In the genomic region with DNA sequence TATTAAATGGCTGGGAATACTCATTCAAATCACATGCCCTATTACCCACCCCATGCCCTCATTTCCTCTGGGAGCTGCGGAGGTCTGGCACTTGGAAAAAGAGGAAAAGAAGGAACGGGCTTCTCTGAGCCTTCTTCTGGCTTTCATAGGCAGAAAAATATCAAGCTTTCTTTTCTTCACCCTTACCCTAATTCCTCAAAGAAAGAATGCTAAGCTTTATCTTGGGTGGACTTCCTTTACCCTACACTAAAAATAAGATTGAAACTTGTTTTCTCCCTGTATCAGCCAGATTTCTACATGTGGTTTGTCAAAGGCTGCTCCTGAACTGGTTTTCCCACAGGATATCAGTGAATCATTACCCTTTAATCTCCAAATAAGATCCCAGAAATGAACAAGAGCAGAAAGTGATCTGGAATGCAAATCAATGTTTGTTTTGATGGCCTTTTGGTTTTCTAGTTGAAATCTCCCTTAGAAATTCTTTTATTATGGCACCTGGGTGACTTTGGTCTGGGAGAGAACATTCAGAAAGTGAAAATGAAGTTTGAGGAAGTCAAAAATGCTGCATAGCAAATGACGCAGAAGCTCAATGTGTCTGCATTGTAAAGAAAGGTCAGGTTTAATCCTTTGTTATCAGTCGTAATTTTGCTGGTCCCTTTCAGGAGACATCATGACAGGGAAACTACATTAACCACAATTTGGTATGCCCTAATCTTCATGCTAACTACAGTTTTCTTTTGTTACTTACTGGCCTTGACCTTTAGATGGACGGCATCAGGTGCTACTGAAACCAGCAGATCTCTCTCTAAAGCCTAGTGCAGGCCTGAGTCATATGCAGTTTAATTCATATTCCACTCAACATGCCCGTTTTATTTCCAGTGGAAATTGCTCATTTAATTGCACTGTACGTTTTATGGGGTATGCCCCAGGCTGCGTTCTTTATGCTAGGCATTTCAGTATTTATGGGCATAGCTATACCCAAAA, we compare ENCODE assay signal across 1 cellular context.
TF ChIP-seq lines count a peak whose summit lies in the region.

No MANE protein-coding gene starts in this region.

TF ChIP-seq in HepG2, 621 proteins besides CTCF, POLR2A, EP300 and RAD21 (continued from another document and continues in another):
- TF ChIP-seq, protein P1, sequence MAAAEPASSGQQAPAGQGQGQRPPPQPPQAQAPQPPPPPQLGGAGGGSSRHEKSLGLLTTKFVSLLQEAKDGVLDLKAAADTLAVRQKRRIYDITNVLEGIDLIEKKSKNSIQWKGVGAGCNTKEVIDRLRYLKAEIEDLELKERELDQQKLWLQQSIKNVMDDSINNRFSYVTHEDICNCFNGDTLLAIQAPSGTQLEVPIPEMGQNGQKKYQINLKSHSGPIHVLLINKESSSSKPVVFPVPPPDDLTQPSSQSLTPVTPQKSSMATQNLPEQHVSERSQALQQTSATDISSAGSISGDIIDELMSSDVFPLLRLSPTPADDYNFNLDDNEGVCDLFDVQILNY (CRISPR knock-in tag; conservative IDR thresholded peaks at IDR 0.05): no peak
- no peak for TF ChIP-seq CCDC6 (CRISPR knock-in tag; IDR thresholded peaks at IDR 0.05)
- no peak for TF ChIP-seq ZNF776 (CRISPR knock-in tag; IDR thresholded peaks at IDR 0.05)
- TF ChIP-seq SP5 (CRISPR knock-in tag; IDR thresholded peaks at IDR 0.05; ENCODE audit: borderline replicate concordance, low read depth): peak; percentile 23; the same call in 1 of the 2 replicates
- peak; percentile 66 for TF ChIP-seq NCOA2 (CRISPR knock-in tag; IDR thresholded peaks at IDR 0.05)
- TF ChIP-seq MTF1 (CRISPR knock-in tag; IDR thresholded peaks at IDR 0.05): no peak
- no peak for TF ChIP-seq RBFOX2 (IDR thresholded peaks at IDR 0.05; ENCODE audit: low read depth, low read length)
- no peak for TF ChIP-seq MAFG (CRISPR knock-in tag; IDR thresholded peaks at IDR 0.05)
- no peak for TF ChIP-seq MZF1 (CRISPR knock-in tag; IDR thresholded peaks at IDR 0.05; ENCODE audit: borderline replicate concordance)
- TF ChIP-seq ADNP (CRISPR knock-in tag; IDR thresholded peaks at IDR 0.05): no peak
- TF ChIP-seq SNRNP70 (IDR thresholded peaks at IDR 0.05; ENCODE audit: low read depth, low read length): no peak
- no peak for TF ChIP-seq ZBTB42 (CRISPR knock-in tag; IDR thresholded peaks at IDR 0.05)
- TF ChIP-seq NRL (CRISPR knock-in tag; IDR thresholded peaks at IDR 0.05; ENCODE audit: borderline replicate concordance): no peak
- TF ChIP-seq, protein P2, sequence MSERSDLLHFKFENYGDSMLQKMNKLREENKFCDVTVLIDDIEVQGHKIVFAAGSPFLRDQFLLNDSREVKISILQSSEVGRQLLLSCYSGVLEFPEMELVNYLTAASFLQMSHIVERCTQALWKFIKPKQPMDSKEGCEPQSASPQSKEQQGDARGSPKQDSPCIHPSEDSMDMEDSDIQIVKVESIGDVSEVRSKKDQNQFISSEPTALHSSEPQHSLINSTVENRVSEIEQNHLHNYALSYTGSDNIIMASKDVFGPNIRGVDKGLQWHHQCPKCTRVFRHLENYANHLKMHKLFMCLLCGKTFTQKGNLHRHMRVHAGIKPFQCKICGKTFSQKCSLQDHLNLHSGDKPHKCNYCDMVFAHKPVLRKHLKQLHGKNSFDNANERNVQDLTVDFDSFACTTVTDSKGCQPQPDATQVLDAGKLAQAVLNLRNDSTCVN (CRISPR knock-in tag; IDR thresholded peaks at IDR 0.05; ENCODE audit: borderline replicate concordance): no peak
- no peak for TF ChIP-seq RFX3 (CRISPR knock-in tag; IDR thresholded peaks at IDR 0.05)
- no peak for TF ChIP-seq ZNF7 (CRISPR knock-in tag; IDR thresholded peaks at IDR 0.05)
- no peak for TF ChIP-seq NFE2 (CRISPR knock-in tag; IDR thresholded peaks at IDR 0.05)
- TF ChIP-seq ZNF274 (CRISPR knock-in tag; IDR thresholded peaks at IDR 0.05): no peak
- TF ChIP-seq ZNF235 (CRISPR knock-in tag; IDR thresholded peaks at IDR 0.05; ENCODE audit: borderline replicate concordance): no peak
- TF ChIP-seq ZNF619 (CRISPR knock-in tag; IDR thresholded peaks at IDR 0.05): no peak
- TF ChIP-seq, protein P3, sequence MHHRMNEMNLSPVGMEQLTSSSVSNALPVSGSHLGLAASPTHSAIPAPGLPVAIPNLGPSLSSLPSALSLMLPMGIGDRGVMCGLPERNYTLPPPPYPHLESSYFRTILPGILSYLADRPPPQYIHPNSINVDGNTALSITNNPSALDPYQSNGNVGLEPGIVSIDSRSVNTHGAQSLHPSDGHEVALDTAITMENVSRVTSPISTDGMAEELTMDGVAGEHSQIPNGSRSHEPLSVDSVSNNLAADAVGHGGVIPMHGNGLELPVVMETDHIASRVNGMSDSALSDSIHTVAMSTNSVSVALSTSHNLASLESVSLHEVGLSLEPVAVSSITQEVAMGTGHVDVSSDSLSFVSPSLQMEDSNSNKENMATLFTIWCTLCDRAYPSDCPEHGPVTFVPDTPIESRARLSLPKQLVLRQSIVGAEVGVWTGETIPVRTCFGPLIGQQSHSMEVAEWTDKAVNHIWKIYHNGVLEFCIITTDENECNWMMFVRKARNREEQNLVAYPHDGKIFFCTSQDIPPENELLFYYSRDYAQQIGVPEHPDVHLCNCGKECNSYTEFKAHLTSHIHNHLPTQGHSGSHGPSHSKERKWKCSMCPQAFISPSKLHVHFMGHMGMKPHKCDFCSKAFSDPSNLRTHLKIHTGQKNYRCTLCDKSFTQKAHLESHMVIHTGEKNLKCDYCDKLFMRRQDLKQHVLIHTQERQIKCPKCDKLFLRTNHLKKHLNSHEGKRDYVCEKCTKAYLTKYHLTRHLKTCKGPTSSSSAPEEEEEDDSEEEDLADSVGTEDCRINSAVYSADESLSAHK (CRISPR knock-in tag; IDR thresholded peaks at IDR 0.05; ENCODE audit: borderline replicate concordance): no peak
- TF ChIP-seq, protein P4, sequence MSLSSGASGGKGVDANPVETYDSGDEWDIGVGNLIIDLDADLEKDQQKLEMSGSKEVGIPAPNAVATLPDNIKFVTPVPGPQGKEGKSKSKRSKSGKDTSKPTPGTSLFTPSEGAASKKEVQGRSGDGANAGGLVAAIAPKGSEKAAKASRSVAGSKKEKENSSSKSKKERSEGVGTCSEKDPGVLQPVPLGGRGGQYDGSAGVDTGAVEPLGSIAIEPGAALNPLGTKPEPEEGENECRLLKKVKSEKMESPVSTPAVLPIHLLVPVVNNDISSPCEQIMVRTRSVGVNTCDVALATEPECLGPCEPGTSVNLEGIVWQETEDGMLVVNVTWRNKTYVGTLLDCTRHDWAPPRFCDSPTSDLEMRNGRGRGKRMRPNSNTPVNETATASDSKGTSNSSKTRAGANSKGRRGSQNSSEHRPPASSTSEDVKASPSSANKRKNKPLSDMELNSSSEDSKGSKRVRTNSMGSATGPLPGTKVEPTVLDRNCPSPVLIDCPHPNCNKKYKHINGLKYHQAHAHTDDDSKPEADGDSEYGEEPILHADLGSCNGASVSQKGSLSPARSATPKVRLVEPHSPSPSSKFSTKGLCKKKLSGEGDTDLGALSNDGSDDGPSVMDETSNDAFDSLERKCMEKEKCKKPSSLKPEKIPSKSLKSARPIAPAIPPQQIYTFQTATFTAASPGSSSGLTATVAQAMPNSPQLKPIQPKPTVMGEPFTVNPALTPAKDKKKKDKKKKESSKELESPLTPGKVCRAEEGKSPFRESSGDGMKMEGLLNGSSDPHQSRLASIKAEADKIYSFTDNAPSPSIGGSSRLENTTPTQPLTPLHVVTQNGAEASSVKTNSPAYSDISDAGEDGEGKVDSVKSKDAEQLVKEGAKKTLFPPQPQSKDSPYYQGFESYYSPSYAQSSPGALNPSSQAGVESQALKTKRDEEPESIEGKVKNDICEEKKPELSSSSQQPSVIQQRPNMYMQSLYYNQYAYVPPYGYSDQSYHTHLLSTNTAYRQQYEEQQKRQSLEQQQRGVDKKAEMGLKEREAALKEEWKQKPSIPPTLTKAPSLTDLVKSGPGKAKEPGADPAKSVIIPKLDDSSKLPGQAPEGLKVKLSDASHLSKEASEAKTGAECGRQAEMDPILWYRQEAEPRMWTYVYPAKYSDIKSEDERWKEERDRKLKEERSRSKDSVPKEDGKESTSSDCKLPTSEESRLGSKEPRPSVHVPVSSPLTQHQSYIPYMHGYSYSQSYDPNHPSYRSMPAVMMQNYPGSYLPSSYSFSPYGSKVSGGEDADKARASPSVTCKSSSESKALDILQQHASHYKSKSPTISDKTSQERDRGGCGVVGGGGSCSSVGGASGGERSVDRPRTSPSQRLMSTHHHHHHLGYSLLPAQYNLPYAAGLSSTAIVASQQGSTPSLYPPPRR (CRISPR knock-in tag; IDR thresholded peaks at IDR 0.05; ENCODE audit: borderline replicate concordance): no peak
- TF ChIP-seq, protein P5, sequence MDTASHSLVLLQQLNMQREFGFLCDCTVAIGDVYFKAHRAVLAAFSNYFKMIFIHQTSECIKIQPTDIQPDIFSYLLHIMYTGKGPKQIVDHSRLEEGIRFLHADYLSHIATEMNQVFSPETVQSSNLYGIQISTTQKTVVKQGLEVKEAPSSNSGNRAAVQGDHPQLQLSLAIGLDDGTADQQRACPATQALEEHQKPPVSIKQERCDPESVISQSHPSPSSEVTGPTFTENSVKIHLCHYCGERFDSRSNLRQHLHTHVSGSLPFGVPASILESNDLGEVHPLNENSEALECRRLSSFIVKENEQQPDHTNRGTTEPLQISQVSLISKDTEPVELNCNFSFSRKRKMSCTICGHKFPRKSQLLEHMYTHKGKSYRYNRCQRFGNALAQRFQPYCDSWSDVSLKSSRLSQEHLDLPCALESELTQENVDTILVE (CRISPR knock-in tag; IDR thresholded peaks at IDR 0.05): no peak
- TF ChIP-seq, protein P6, sequence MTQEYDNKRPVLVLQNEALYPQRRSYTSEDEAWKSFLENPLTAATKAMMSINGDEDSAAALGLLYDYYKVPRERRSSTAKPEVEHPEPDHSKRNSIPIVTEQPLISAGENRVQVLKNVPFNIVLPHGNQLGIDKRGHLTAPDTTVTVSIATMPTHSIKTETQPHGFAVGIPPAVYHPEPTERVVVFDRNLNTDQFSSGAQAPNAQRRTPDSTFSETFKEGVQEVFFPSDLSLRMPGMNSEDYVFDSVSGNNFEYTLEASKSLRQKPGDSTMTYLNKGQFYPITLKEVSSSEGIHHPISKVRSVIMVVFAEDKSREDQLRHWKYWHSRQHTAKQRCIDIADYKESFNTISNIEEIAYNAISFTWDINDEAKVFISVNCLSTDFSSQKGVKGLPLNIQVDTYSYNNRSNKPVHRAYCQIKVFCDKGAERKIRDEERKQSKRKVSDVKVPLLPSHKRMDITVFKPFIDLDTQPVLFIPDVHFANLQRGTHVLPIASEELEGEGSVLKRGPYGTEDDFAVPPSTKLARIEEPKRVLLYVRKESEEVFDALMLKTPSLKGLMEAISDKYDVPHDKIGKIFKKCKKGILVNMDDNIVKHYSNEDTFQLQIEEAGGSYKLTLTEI (CRISPR knock-in tag; conservative IDR thresholded peaks at IDR 0.05): no peak
- TF ChIP-seq KDM5B (CRISPR knock-in tag; IDR thresholded peaks at IDR 0.05; ENCODE audit: borderline replicate concordance): no peak
- TF ChIP-seq ZNF790 (CRISPR knock-in tag; IDR thresholded peaks at IDR 0.05; ENCODE audit: borderline replicate concordance): no peak
- TF ChIP-seq, protein P7, sequence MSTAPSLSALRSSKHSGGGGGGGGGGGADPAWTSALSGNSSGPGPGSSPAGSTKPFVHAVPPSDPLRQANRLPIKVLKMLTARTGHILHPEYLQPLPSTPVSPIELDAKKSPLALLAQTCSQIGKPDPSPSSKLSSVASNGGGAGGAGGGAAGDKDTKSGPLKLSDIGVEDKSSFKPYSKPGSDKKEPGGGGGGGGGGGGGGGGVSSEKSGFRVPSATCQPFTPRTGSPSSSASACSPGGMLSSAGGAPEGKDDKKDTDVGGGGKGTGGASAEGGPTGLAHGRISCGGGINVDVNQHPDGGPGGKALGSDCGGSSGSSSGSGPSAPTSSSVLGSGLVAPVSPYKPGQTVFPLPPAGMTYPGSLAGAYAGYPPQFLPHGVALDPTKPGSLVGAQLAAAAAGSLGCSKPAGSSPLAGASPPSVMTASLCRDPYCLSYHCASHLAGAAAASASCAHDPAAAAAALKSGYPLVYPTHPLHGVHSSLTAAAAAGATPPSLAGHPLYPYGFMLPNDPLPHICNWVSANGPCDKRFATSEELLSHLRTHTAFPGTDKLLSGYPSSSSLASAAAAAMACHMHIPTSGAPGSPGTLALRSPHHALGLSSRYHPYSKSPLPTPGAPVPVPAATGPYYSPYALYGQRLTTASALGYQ (CRISPR knock-in tag; IDR thresholded peaks at IDR 0.05): 0 out of 2 replicates have a peak, but pooled peaks have one; percentile 38
- TF ChIP-seq JUN (CRISPR knock-in tag; IDR thresholded peaks at IDR 0.05): no peak
- TF ChIP-seq, protein P8, sequence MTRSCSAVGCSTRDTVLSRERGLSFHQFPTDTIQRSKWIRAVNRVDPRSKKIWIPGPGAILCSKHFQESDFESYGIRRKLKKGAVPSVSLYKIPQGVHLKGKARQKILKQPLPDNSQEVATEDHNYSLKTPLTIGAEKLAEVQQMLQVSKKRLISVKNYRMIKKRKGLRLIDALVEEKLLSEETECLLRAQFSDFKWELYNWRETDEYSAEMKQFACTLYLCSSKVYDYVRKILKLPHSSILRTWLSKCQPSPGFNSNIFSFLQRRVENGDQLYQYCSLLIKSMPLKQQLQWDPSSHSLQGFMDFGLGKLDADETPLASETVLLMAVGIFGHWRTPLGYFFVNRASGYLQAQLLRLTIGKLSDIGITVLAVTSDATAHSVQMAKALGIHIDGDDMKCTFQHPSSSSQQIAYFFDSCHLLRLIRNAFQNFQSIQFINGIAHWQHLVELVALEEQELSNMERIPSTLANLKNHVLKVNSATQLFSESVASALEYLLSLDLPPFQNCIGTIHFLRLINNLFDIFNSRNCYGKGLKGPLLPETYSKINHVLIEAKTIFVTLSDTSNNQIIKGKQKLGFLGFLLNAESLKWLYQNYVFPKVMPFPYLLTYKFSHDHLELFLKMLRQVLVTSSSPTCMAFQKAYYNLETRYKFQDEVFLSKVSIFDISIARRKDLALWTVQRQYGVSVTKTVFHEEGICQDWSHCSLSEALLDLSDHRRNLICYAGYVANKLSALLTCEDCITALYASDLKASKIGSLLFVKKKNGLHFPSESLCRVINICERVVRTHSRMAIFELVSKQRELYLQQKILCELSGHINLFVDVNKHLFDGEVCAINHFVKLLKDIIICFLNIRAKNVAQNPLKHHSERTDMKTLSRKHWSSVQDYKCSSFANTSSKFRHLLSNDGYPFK (CRISPR knock-in tag; IDR thresholded peaks at IDR 0.05; ENCODE audit: borderline replicate concordance): no peak
- TF ChIP-seq, protein P9, sequence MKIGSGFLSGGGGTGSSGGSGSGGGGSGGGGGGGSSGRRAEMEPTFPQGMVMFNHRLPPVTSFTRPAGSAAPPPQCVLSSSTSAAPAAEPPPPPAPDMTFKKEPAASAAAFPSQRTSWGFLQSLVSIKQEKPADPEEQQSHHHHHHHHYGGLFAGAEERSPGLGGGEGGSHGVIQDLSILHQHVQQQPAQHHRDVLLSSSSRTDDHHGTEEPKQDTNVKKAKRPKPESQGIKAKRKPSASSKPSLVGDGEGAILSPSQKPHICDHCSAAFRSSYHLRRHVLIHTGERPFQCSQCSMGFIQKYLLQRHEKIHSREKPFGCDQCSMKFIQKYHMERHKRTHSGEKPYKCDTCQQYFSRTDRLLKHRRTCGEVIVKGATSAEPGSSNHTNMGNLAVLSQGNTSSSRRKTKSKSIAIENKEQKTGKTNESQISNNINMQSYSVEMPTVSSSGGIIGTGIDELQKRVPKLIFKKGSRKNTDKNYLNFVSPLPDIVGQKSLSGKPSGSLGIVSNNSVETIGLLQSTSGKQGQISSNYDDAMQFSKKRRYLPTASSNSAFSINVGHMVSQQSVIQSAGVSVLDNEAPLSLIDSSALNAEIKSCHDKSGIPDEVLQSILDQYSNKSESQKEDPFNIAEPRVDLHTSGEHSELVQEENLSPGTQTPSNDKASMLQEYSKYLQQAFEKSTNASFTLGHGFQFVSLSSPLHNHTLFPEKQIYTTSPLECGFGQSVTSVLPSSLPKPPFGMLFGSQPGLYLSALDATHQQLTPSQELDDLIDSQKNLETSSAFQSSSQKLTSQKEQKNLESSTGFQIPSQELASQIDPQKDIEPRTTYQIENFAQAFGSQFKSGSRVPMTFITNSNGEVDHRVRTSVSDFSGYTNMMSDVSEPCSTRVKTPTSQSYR (CRISPR knock-in tag; IDR thresholded peaks at IDR 0.05; ENCODE audit: borderline replicate concordance): no peak
- TF ChIP-seq MED1 (CRISPR knock-in tag; IDR thresholded peaks at IDR 0.05): peak; percentile 58
